ENCODE assay signal across 1 cellular context in genomic region chr3:9056581-9056980, GRCh38.
TF ChIP-seq lines count a peak whose summit lies in the region.

No MANE protein-coding gene starts in this region.

TF ChIP-seq in GM23338, 12 proteins besides CTCF, POLR2A, EP300 and RAD21 (continued from another document):
- no peak for TF ChIP-seq ETS1 (IDR thresholded peaks at IDR 0.05)
